ENCODE assay signal across 23 cellular contexts in genomic region chr6:38982470-38982869, GRCh38.
"Had no signal": no experiment of that assay in that cellular context is flagged by ENCODE, and none has a peak within 500 bp of the region (broad histone marks: within the 10 kb centered on the region; RNA-seq: fewer than 3 reads in every experiment).

No MANE protein-coding gene starts in this region.

- H3K4me1 ChIP-seq: body of pancreas, sigmoid colon, stomach, suprapubic skin, vagina had no signal

- H3K27me3 ChIP-seq: body of pancreas, vagina had no signal

- DNase-seq: activated CD4-positive, alpha-beta T cell treated with anti-CD3 and anti-CD28 coated beads, Interleukin-2, amount 50 U/mL, for 1 hour; activated CD4-positive, CD25-positive, alpha-beta regulatory T cell treated with anti-CD3 and anti-CD28 coated beads, Interleukin-2, amount 50 U/mL, for 72 hours; activated CD8-positive, alpha-beta T cell treated with anti-CD3 and anti-CD28 coated beads, Interleukin-2, amount 10 ng/mL, durations not matched to agents 7 days and 5 days; activated gamma-delta T cell treated with Interleukin-2 at 50 U/mL for 16 hours; anterior cingulate cortex; body of pancreas; caudate nucleus; effector CD4-positive, alpha-beta T cell; erythroblast; foreskin fibroblast; mesenchymal stem cell; mucosa of descending colon; nephron progenitor cell; sigmoid colon; stimulated activated CD4-positive, alpha-beta T cell treated with anti-CD3 and anti-CD28 coated beads, Interleukin-15, amount 100 ng/mL, for 24 hours; stomach; trophoblast cell had no signal

- H3K4me3 ChIP-seq: body of pancreas, mucosa of descending colon, sigmoid colon, smooth muscle cell, stomach, suprapubic skin, vagina had no signal

- ATAC-seq: activated CD8-positive, alpha-beta T cell treated with anti-CD3 and anti-CD28 coated beads, Interleukin-2, amount 10 ng/mL, durations not matched to agents 7 days and 5 days; body of pancreas; mucosa of descending colon; stimulated activated memory B cell treated with anti-CD40 and anti-IgM and Interleukin-4, amounts not matched to agents 10 μg/mL and 1 μg/mL and 100 μg/mL, for 72 hours had no signal

- FAIRE-seq: islet of Langerhans had no signal

- H3K9me3 ChIP-seq: body of pancreas, mucosa of descending colon, sigmoid colon, stomach, suprapubic skin, vagina had no signal

- H3K36me3 ChIP-seq: sigmoid colon, stomach, suprapubic skin, vagina had no signal

- H3K27ac ChIP-seq: body of pancreas, sigmoid colon, stomach, suprapubic skin, vagina, VCaP had no signal
